In the genomic region with DNA sequence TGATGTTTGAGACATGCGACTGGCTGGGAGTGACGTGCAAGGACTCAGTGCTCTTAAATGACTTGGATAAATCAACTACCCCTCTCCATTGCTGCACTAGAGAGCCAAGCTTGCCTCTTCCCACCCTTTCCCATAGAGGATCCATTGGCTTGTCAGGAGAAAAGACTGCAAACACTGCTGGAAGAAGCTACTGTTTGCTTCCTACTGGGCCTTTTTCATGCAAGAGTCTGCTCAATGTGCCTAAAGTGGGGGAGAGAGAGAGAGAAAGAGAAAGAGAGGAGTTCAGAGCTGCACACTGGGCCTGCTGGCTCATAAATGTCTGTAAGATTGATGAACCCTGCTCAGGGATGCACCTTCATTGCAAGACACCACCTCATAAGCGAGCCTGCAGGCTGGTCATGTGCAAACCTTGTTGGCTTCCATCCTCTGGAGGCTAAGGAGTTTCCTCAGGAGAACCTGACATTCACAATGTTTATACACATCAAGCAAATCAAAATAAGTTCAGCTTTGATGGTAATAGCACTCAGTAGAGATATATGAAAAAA, we compare ENCODE assay signal across 15 cellular contexts.
"Had no signal": no experiment of that assay in that cellular context is flagged by ENCODE, and none has a peak within 500 bp of the region (broad histone marks: within the 10 kb centered on the region; RNA-seq: fewer than 3 reads in every experiment).

No MANE protein-coding gene starts in this region.

- H3K4me1 ChIP-seq: colonic mucosa, esophagus squamous epithelium, lower lobe of right lung had no signal

- H3K27ac Mint-ChIP-seq: activated CD4-positive, alpha-beta memory T cell treated with anti-CD3 and anti-CD28 coated beads, Interleukin-2, amount 10 ng/mL, durations not matched to agents 7 days and 5 days; activated naive CD4-positive, alpha-beta T cell treated with anti-CD3 and anti-CD28 coated beads, Interleukin-2, amount 50 U/mL, for 24 hours; T-helper 1 cell treated with Interleukin-12 subunit alpha and Interleukin-12 subunit beta and Interleukin-4 antibody, amounts not matched to agents 30 μg/mL and 1 μg/mL, for 36 hours had no signal

- H3K36me3 Mint-ChIP-seq: activated naive CD4-positive, alpha-beta T cell treated with anti-CD3 and anti-CD28 coated beads, Interleukin-2, amount 50 U/mL, for 24 hours had no signal

- H3K9me3 ChIP-seq: colonic mucosa, esophagus squamous epithelium, lower lobe of right lung, ovary had no signal

- DNase-seq: activated CD4-positive, alpha-beta memory T cell treated with anti-CD3 and anti-CD28 coated beads, Interleukin-2, amount 10 ng/mL, durations not matched to agents 7 days and 5 days; activated CD4-positive, alpha-beta T cell treated with anti-CD3 and anti-CD28 coated beads for 4 hours; activated effector memory CD4-positive, alpha-beta T cell treated with Interleukin-2 at 50 U/mL for 16 hours; activated T-cell treated with anti-CD3 and anti-CD28 coated beads, Interleukin-2, amount 50 U/mL, for 4 hours; colonic mucosa; effector CD8-positive, alpha-beta T cell; esophagus squamous epithelium; left cardiac atrium; lower lobe of right lung; ovary; stimulated activated CD4-positive, alpha-beta T cell treated with anti-CD3 and anti-CD28 coated beads, Interleukin-1b, Interleukin-23, amount 100 ng/mL, for 48 hours had no signal

- H3K9me3 Mint-ChIP-seq: activated naive CD4-positive, alpha-beta T cell treated with anti-CD3 and anti-CD28 coated beads, Interleukin-2, amount 50 U/mL, for 24 hours; T-helper 1 cell treated with Interleukin-12 subunit alpha and Interleukin-12 subunit beta and Interleukin-4 antibody, amounts not matched to agents 30 μg/mL and 1 μg/mL, for 36 hours had no signal

- H3K4me3 ChIP-seq: colonic mucosa, esophagus squamous epithelium, hepatocyte, lower lobe of right lung, ovary had no signal

- H3K4me1 Mint-ChIP-seq: activated CD4-positive, alpha-beta memory T cell treated with anti-CD3 and anti-CD28 coated beads, Interleukin-2, amount 10 ng/mL, durations not matched to agents 7 days and 5 days; activated naive CD4-positive, alpha-beta T cell treated with anti-CD3 and anti-CD28 coated beads, Interleukin-2, amount 50 U/mL, for 24 hours had no signal

- H3K27me3 Mint-ChIP-seq: activated CD4-positive, alpha-beta memory T cell treated with anti-CD3 and anti-CD28 coated beads, Interleukin-2, amount 10 ng/mL, durations not matched to agents 7 days and 5 days; activated naive CD4-positive, alpha-beta T cell treated with anti-CD3 and anti-CD28 coated beads, Interleukin-2, amount 50 U/mL, for 24 hours had no signal

- ATAC-seq: activated T-cell treated with anti-CD3 and anti-CD28 coated beads, Interleukin-2, amount 50 U/mL, for 4 hours; left cardiac atrium; lower lobe of right lung; sciatic nerve had no signal

- H3K27ac ChIP-seq: colonic mucosa, esophagus squamous epithelium, lower lobe of right lung, ovary had no signal

- H3K36me3 ChIP-seq: colonic mucosa, esophagus squamous epithelium, lower lobe of right lung, ovary had no signal

- H3K4me3 Mint-ChIP-seq: activated CD4-positive, alpha-beta memory T cell treated with anti-CD3 and anti-CD28 coated beads, Interleukin-2, amount 10 ng/mL, durations not matched to agents 7 days and 5 days; activated naive CD4-positive, alpha-beta T cell treated with anti-CD3 and anti-CD28 coated beads, Interleukin-2, amount 50 U/mL, for 24 hours; activated T-cell treated with anti-CD3 and anti-CD28 coated beads, Interleukin-2, amount 50 U/mL, for 4 hours; T-helper 1 cell treated with Interleukin-12 subunit alpha and Interleukin-12 subunit beta and Interleukin-4 antibody, amounts not matched to agents 30 μg/mL and 1 μg/mL, for 36 hours had no signal

- H3K27me3 ChIP-seq: colonic mucosa, esophagus squamous epithelium, hepatocyte, ovary had no signal
